Comparison of ENCODE assay signal across 23 cellular contexts in genomic region chr17:56350592-56350991, GRCh38.
"Had no signal": no experiment of that assay in that cellular context is flagged by ENCODE, and none has a peak within 500 bp of the region (broad histone marks: within the 10 kb centered on the region; RNA-seq: fewer than 3 reads in every experiment).

No MANE protein-coding gene starts in this region.

- H3K4me3 Mint-ChIP-seq: naive thymus-derived CD8-positive, alpha-beta T cell; stimulated activated naive B cell treated with anti-CD40 and anti-IgM and Interleukin-4, amounts not matched to agents 10 μg/mL and 1 μg/mL and 100 μg/mL, for 72 hours; stimulated activated naive CD8-positive, alpha-beta T cell treated with anti-CD3 and anti-CD28 coated beads, Interleukin-15, amount 100 ng/mL, for 72 hours had no signal

- FAIRE-seq: endometrium had no signal

- H3K9me3 Mint-ChIP-seq: stimulated activated naive B cell treated with anti-CD40 and anti-IgM and Interleukin-4, amounts not matched to agents 10 μg/mL and 1 μg/mL and 100 μg/mL, for 72 hours; stimulated activated naive CD8-positive, alpha-beta T cell treated with anti-CD3 and anti-CD28 coated beads, Interleukin-15, amount 100 ng/mL, for 72 hours had no signal

- H3K36me3 Mint-ChIP-seq: naive thymus-derived CD8-positive, alpha-beta T cell; stimulated activated naive B cell treated with anti-CD40 and anti-IgM and Interleukin-4, amounts not matched to agents 10 μg/mL and 1 μg/mL and 100 μg/mL, for 72 hours had no signal

- H3K36me3 ChIP-seq: esophagus muscularis mucosa, gastroesophageal sphincter, neutrophil, sigmoid colon, tibial nerve, upper lobe of right lung, vagina had no signal

- H3K27ac Mint-ChIP-seq: naive thymus-derived CD8-positive, alpha-beta T cell; stimulated activated naive B cell treated with anti-CD40 and anti-IgM and Interleukin-4, amounts not matched to agents 10 μg/mL and 1 μg/mL and 100 μg/mL, for 72 hours; stimulated activated naive CD8-positive, alpha-beta T cell treated with anti-CD3 and anti-CD28 coated beads, Interleukin-15, amount 100 ng/mL, for 72 hours had no signal

- H3K9me3 ChIP-seq: neutrophil, sigmoid colon, testis, upper lobe of right lung, vagina had no signal

- H3K4me1 ChIP-seq: esophagus muscularis mucosa, gastroesophageal sphincter, sigmoid colon, testis, tibial nerve, upper lobe of right lung, vagina had no signal

- ATAC-seq: gastroesophageal sphincter; left colon; mucosa of descending colon; naive thymus-derived CD8-positive, alpha-beta T cell; stimulated activated naive B cell treated with anti-CD40 and anti-IgM and Interleukin-4, amounts not matched to agents 10 μg/mL and 1 μg/mL and 100 μg/mL, for 72 hours; stimulated activated naive CD8-positive, alpha-beta T cell treated with anti-CD3 and anti-CD28 coated beads, Interleukin-15, amount 100 ng/mL, for 72 hours; upper lobe of right lung had no signal

- H3K27ac ChIP-seq: epithelial cell of prostate, esophagus muscularis mucosa, gastroesophageal sphincter, neutrophil, sigmoid colon, skin epidermis, testis, tibial nerve, upper lobe of right lung, vagina had no signal

- H3K4me3 ChIP-seq: esophagus muscularis mucosa, gastroesophageal sphincter, mucosa of descending colon, sigmoid colon, skin epidermis, testis, tibial nerve, upper lobe of right lung, vagina had no signal

- H3K27me3 ChIP-seq: esophagus muscularis mucosa, gastroesophageal sphincter, neutrophil, sigmoid colon, testis, tibial nerve, upper lobe of right lung, vagina had no signal

- DNase-seq: effector memory CD4-positive, alpha-beta T cell; foreskin fibroblast; glutamatergic neuron; left colon; mammary epithelial cell; mucosa of descending colon; naive thymus-derived CD8-positive, alpha-beta T cell; posterior cingulate gyrus; sigmoid colon; stimulated activated CD4-positive, alpha-beta T cell treated with anti-CD3 and anti-CD28 coated beads, Interleukin-2, amount 100 ng/mL, for 24 hours; stimulated activated CD4-positive, alpha-beta T cell treated with anti-CD3 and anti-CD28 coated beads, Interleukin-4, amount 100 ng/mL, for 4 hours; stimulated activated naive B cell treated with anti-CD40 and anti-IgM and Interleukin-4, amounts not matched to agents 10 μg/mL and 1 μg/mL and 100 μg/mL, for 72 hours; stimulated activated naive CD8-positive, alpha-beta T cell treated with anti-CD3 and anti-CD28 coated beads, Interleukin-15, amount 100 ng/mL, for 72 hours; testis; upper lobe of right lung had no signal

- H3K4me1 Mint-ChIP-seq: naive thymus-derived CD8-positive, alpha-beta T cell; stimulated activated naive B cell treated with anti-CD40 and anti-IgM and Interleukin-4, amounts not matched to agents 10 μg/mL and 1 μg/mL and 100 μg/mL, for 72 hours; stimulated activated naive CD8-positive, alpha-beta T cell treated with anti-CD3 and anti-CD28 coated beads, Interleukin-15, amount 100 ng/mL, for 72 hours had no signal
